ENCODE assay signal across 8 cellular contexts in genomic region chr7:114923403-114923713, GRCh38. TPM values are rescaled to one million over a fixed set of nuclear protein-coding genes. Genes with fewer than 3 reads are reported as not detected.
DNase-seq lines count a peak whose midpoint lies in the region; ATAC-seq, FAIRE-seq and TF ChIP-seq lines count a peak whose summit lies in the region.

No MANE protein-coding gene starts in this region.

- 1 to 4% (median 3%) methylated on average over 4 of the region's 4 CpGs for WGBS in heart left ventricle, 4 donors
- 1% methylated on average over 4 of the region's 4 CpGs for whole genome bisulfite sequencing in GM12878 (ENCODE audit: insufficient coverage, insufficient replicate concordance, low lambda C conversion rate, missing lambda C conversion rate)

- no peak for TF ChIP-seq POLR2A in heart left ventricle (IDR thresholded peaks at IDR 0.05)
- no peak for TF ChIP-seq POLR2A in GM12878 (IDR thresholded peaks at IDR 0.05; ENCODE audit: low read depth, low read length)

- POLR2A ChIA-PET in GM12878 (lab: Charles Lee) = interaction anchor here (0.6 to 2.6 kb wide), 6 partner anchors 10 to 90 kb away, joined by 3 to 19 read pairs (median 4); no protein-coding TSS in a partner anchor

- H3K27ac Mint-ChIP-seq in memory B cell = peak overlapping the region; percentile 94

- RAD21 ChIA-PET in GM12878 (lab: Charles Lee; ENCODE audit: unreplicated experiment) = interaction anchor here (0.7 to 5.6 kb wide), 12 partner anchors 9 to 446 kb away, joined by 3 to 80 read pairs (median 4); no protein-coding TSS in a partner anchor

- TF ChIP-seq CTCF in heart left ventricle (IDR thresholded peaks at IDR 0.05) = no peak
- TF ChIP-seq CTCF in GM12878 (IDR thresholded peaks at IDR 0.05 in 2 of 3, conservative IDR thresholded peaks at IDR 0.05 in 1 of 3; ENCODE audit: control insufficient read depth in 2 of 3, extremely low read depth in 1 of 3, insufficient read depth in 1 of 3, low read depth in 3 of 3, low read length in 3 of 3) = no peak
- TF ChIP-seq CTCF in upper lobe of right lung (IDR thresholded peaks at IDR 0.05) = no peak

- H3K4me3 ChIP-seq in heart left ventricle (peak overlapping the region; percentile 64 to 92 (median 84)), GM12878 (peak overlapping the region; percentile 85), upper lobe of right lung (peak overlapping the region; percentile 90)

- ATAC-seq in heart left ventricle (peak in 1 of 4 donors; percentile 30), GM12878 (peak; percentile 24), memory B cell (ENCODE audit: low read depth) (peak; percentile 35), upper lobe of right lung (no peak)

- peak overlapping the region; percentile 99 for H3K4me3 Mint-ChIP-seq in memory B cell

- H3K36me3 ChIP-seq in heart left ventricle = peaks cover 0 to 6% (median 0%) of the 10 kb centered on the region in 9 donors
- no peaks in the 10 kb centered on the region for H3K36me3 ChIP-seq in GM12878 (ENCODE audit: control insufficient read depth in 2 of 2, insufficient read depth in 2 of 2, low read length in 1 of 2)
- H3K36me3 ChIP-seq in upper lobe of right lung = no peaks in the 10 kb centered on the region

- no peak for FAIRE-seq in GM12878 (lab: Jason Lieb, UNC)

- peak overlapping the region; percentile 89 for H3K9ac ChIP-seq in GM12878 (ENCODE audit: control insufficient read depth, insufficient read depth, low read length)

- peaks cover 1% of the 10 kb centered on the region for H3K36me3 Mint-ChIP-seq in memory B cell

- SMC1A ChIA-PET in GM12878 (lab: Charles Lee; ENCODE audit: uncharacterized antibody, unreplicated experiment) = interaction anchor here (0.8 to 5.7 kb wide), 11 partner anchors 16 to 472 kb away, joined by 3 to 154 read pairs (median 3); no protein-coding TSS in a partner anchor

- no peaks in the 10 kb centered on the region for H3K9me3 Mint-ChIP-seq in memory B cell

- TF ChIP-seq RAD21 in GM12878 (IDR thresholded peaks at IDR 0.05; ENCODE audit: insufficient read depth, low read depth, low read length) = no peak

- H3K27me3 Mint-ChIP-seq in memory B cell = no peaks in the 10 kb centered on the region

- CTCF ChIA-PET in GM12878 (lab: Yijun Ruan, JAX) = interaction anchor here (1.6 to 7.8 kb wide), 6 partner anchors 9 to 294 kb away, joined by 7 to 48 read pairs (median 20); no protein-coding TSS in a partner anchor

- H3K27me3 ChIP-seq in heart left ventricle (no peaks in the 10 kb centered on the region), GM12878 (replicated peaks in 1 of 2; ENCODE audit: control insufficient read depth in 2 of 2, insufficient read depth in 2 of 2, low read length in 1 of 2) (no peaks in the 10 kb centered on the region), upper lobe of right lung (no peaks in the 10 kb centered on the region)

- H3K27ac ChIP-seq in heart left ventricle (peak overlapping the region; percentile 83 to 96 (median 92)), GM12878 (ENCODE audit: control insufficient read depth, insufficient read depth) (peak overlapping the region; percentile 92), upper lobe of right lung (peak overlapping the region; percentile 92)

- in situ Hi-C loops in GM12878 (cut with MboI) = no loop called here

- peak overlapping the region; percentile 15; the same call in 1 of the 2 replicates for H3K4me2 ChIP-seq in GM12878 (ENCODE audit: control insufficient read depth, insufficient read depth)

- BruUV-seq in GM12878 (replicated peaks; lab: Mats Ljungman, UMichigan) = no TSS peak

- peaks cover 0 to 54% (median 18%) of the 10 kb centered on the region in 12 donors for H3K4me1 ChIP-seq in heart left ventricle
- peaks cover 16% of the 10 kb centered on the region for H3K4me1 ChIP-seq in GM12878 (ENCODE audit: control insufficient read depth, insufficient read depth, low read length)
- peaks cover 28% of the 10 kb centered on the region for H3K4me1 ChIP-seq in upper lobe of right lung

- H2AFZ ChIP-seq in GM12878 (ENCODE audit: control insufficient read depth, low read depth, low read length) = peak overlapping the region; percentile 25; the same call in 1 of the 2 replicates

- H3K79me2 ChIP-seq in GM12878 (ENCODE audit: control insufficient read depth, insufficient read depth, low read length) = peaks cover 83% of the 10 kb centered on the region

- TF ChIP-seq EP300 in GM12878 (IDR thresholded peaks at IDR 0.05; ENCODE audit: borderline replicate concordance in 1 of 2, control insufficient read depth in 1 of 2, low read depth in 2 of 2, low read length in 2 of 2) = no peak

- peaks cover 28% of the 10 kb centered on the region for H3K4me1 Mint-ChIP-seq in memory B cell

- intact Hi-C loops in heart left ventricle (cut with DNase I) (loop anchor here in 6 of 10 donors (5.0 to 10.0 kb wide), 8 partner anchors 51 to 294 kb away; no protein-coding TSS in a partner anchor), cardiac septum (cut with DNase I) (loop anchor here (5.0 to 10.0 kb wide), 3 partner anchors 64 to 204 kb away; no protein-coding TSS in a partner anchor), GM12878 (cut with micrococcal nuclease; ENCODE audit: unreplicated experiment) (loop anchor here (2.0 to 5.0 kb wide), 2 partner anchors 13 to 291 kb away; no protein-coding TSS in a partner anchor), upper lobe of right lung (cut with DNase I) (no loop called here)

- DNase-seq in heart left ventricle = no peak
- DNase-seq in cardiac septum (ENCODE audit: low spot score) = no peak
- no peak for DNase-seq in GM12878 (ENCODE audit: low read depth, low spot score)
- no peak for DNase-seq in memory B cell (ENCODE audit: low spot score in 2 of 2)
- DNase-seq in upper lobe of right lung = no peak
- DNase-seq in NCI-H524 treated with DMSO at 0.1 percent for 48 hours (lab: John Stamatoyannopoulos, UW) = no peak
- DNase-seq in NCI-H226 = no peak
- no peak for DNase-seq in dermis blood vessel endothelial cell

- H3K9me3 ChIP-seq in heart left ventricle = no peaks in the 10 kb centered on the region
- no peaks in the 10 kb centered on the region for H3K9me3 ChIP-seq in GM12878 (replicated peaks; ENCODE audit: control insufficient read depth, insufficient read depth, low read length)
- no peaks in the 10 kb centered on the region for H3K9me3 ChIP-seq in upper lobe of right lung

- no peaks in the 10 kb centered on the region for H4K20me1 ChIP-seq in GM12878 (ENCODE audit: control insufficient read depth, insufficient read depth)

TF ChIP-seq in GM12878, 131 proteins besides CTCF, POLR2A, EP300 and RAD21 (continues in another document):
- TF ChIP-seq MTA3 (IDR thresholded peaks at IDR 0.05; ENCODE audit: borderline replicate concordance, low read length) (0 out of 2 replicates have a peak, but pooled peaks have one; percentile 39), GATAD2B (conservative IDR thresholded peaks at IDR 0.05; ENCODE audit: low read depth) (no peak), IRF3 (IDR thresholded peaks at IDR 0.05) (no peak), MLLT1 (IDR thresholded peaks at IDR 0.05) (peak; percentile 22; the same call in 1 of the 2 replicates), EED (IDR thresholded peaks at IDR 0.05; ENCODE audit: low read depth) (0 out of 2 replicates have a peak, but pooled peaks have one; percentile 8)

RNA-seq across cellular contexts. Expression of gene MDFIC, which starts 1.5 kb away (rescaled TPM):
- total RNA-seq in heart left ventricle (10 to 100 TPM; 20.6 to 51.8 (median 34.5) TPM), cardiac septum (49.8 TPM), GM12878 (2014; rRNA removed) (49.3 and 57.8 TPM in 2 replicates), GM12878 (2014; rRNA removed; fragmentation: Illumina TruSeq; extraction: Trizol) (54.7 and 58.4 TPM in 2 replicates), GM12878 (2021) (39.0 and 50.5 TPM in 2 replicates), upper lobe of right lung (39.0 TPM), dermis blood vessel endothelial cell (69.1 and 78.2 TPM in 2 replicates)
- polyA plus RNA-seq in heart left ventricle (10 to 100 TPM; 11.2 to 12.6 TPM), GM12878 (2011; rRNA removed) (50.9 and 68.6 TPM in 2 replicates), GM12878 (2014; fragmentation: Illumina TruSeq; extraction: Trizol) (42.6 and 53.0 TPM in 2 replicates), GM12878 (2014; fragmentation: Nextera tagmentation; extraction: Ambion mirVana) (10 to 100 TPM; 11.5 to 16.1 TPM), GM12878 (2014; rRNA removed) (37.5 and 38.7 TPM in 2 replicates), GM12878 (2016; fragmentation: Nextera tagmentation; extraction: Ambion mirVana) (10 to 100 TPM in 1 of 2 experiments, 1 to 10 TPM in 1; 7.3 to 35.3 TPM)
- total RNA-seq in GM12878 (2013; cell fraction: nucleolus; rRNA removed) = 50.7 and 52.3 TPM in 2 replicates
- 17.2 TPM for polyA plus RNA-seq in GM12878 (2011; ENCODE audit: low read depth)
- polyA plus RNA-seq in GM12878 (2011; cell fraction: cytosol; rRNA removed) = 25.8 and 32.4 TPM in 2 replicates
- polyA plus RNA-seq in GM12878 (2011; cell fraction: nucleus; rRNA removed) = 19.3 TPM in 2 replicates
- 36.3 and 36.8 TPM in 2 replicates for polyA plus RNA-seq in GM12878 (2012)
- polyA minus RNA-seq in GM12878 (2011; rRNA and poly(A)+ RNA removed) = 45.8 and 82.7 TPM in 2 replicates
- polyA minus RNA-seq in GM12878 (2011; cell fraction: cytosol; rRNA and poly(A)+ RNA removed) = 27.0 and 34.0 TPM in 2 replicates
- polyA minus RNA-seq in GM12878 (2011; cell fraction: nucleus; rRNA and poly(A)+ RNA removed) = 20.1 and 42.3 TPM in 2 replicates
